Comparison of ENCODE assay signal across 8 cellular contexts in the genomic region with DNA sequence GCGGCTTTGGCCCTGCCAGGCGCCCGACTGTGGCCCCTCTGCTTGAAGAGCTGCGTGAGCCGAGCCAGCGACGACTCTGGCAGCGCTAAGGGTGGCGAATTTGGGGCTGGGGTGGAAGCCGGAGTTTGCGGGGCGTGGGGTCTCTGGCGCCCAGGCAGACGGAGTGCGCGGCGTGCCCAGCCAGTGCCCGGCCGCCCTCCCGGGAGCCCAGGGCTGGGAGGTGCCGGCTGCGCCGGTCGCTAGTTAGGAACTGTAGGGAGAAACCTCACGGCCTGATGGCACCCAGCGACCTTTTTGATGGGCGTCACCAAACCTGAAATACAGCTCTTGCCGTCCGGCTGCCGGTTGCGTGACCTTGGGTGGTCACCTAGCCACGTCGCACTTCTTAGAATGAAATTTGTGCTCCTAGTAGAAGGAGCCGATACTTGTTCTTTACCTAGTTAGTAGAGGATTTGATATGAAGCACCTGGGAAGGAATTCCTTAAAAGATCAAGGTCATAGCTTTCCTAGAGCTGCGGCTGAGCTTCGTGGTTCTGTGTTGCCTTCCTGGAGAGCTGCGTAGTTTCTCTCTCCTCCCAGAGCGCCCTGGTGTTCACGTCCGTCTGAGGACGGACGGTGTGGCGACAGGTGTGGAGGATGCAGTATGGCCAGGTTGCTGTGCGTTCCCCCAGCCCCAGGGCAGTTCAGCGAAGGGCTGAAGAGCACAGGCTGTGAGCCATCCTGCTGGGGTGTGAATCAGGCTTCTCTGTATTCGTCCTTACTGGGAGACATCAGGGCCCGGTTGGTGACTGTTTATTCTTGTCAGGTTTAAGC. TPM values are rescaled to one million over a fixed set of nuclear protein-coding genes. Genes with fewer than 3 reads are reported as not detected.
DNase-seq lines count a peak whose midpoint lies in the region; ATAC-seq and TF ChIP-seq lines count a peak whose summit lies in the region.

No MANE protein-coding gene starts in this region.

- intact Hi-C loops in sciatic nerve (cut with DNase I): no loop called here

- H3K4me3 ChIP-seq in GM06990 (replicated peaks; ENCODE audit: low read depth, low read length) (peak overlapping the region; percentile 95), WI38 (ENCODE audit: low read depth, low read length) (peak overlapping the region; percentile 89)

- no peak for DNase-seq in GM06990 (ENCODE audit: extremely low read depth, insufficient read length)
- peak; percentile 16 for DNase-seq in glomerular visceral epithelial cell (ENCODE audit: extremely low spot score)
- DNase-seq in sciatic nerve (ENCODE audit: low spot score): peak; percentile 58
- DNase-seq in HK-2 (ENCODE audit: unreplicated experiment): no peak
- DNase-seq in stimulated activated CD4-positive, alpha-beta T cell treated with anti-CD3 and anti-CD28 coated beads, Interleukin-12 subunit alpha, Interleukin-12 subunit beta, amount 100 ng/mL, for 4 hours: no peak

- ATAC-seq in HG02588 (IDR thresholded peaks at IDR 0.05; ENCODE audit: unreplicated experiment) (peak; percentile 4), sciatic nerve (no peak), HG03095 (IDR thresholded peaks at IDR 0.05; ENCODE audit: unreplicated experiment) (no peak)

- peaks cover 4% of the 10 kb centered on the region for H3K36me3 ChIP-seq in GM06990 (ENCODE audit: control insufficient read depth, insufficient read depth, low read length)

- TF ChIP-seq CTCF in GM06990 (IDR thresholded peaks at IDR 0.05; ENCODE audit: insufficient read depth, low read length, poor library complexity, severe bottlenecking): no peak
- no peak for TF ChIP-seq CTCF in WI38 (IDR thresholded peaks at IDR 0.05; ENCODE audit: low read depth, low read length)

- H3K27me3 ChIP-seq in GM06990 (replicated peaks; ENCODE audit: control insufficient read depth, insufficient read depth, low read length): no peaks in the 10 kb centered on the region

RNA-seq across cellular contexts. Expression of a gene that starts 0.7 kb away (rescaled TPM):
- total RNA-seq in sciatic nerve: 68.6 TPM

RNA-seq across cellular contexts. Expression of a gene that starts 41.4 kb away (rescaled TPM):
- total RNA-seq in sciatic nerve: 143 TPM

RNA-seq across cellular contexts. Expression of a gene that starts 56.6 kb away (rescaled TPM):
- 33.5 TPM for total RNA-seq in sciatic nerve

Comparison
In these comparisons a context has a peak if more than half of its experiments do, and no peak if none do; other contexts are left out.
1. DNase-seq: peak in glomerular visceral epithelial cell (single experiment) and sciatic nerve (single experiment); none in GM06990 (single experiment), HK-2 (single experiment) and stimulated activated CD4-positive, alpha-beta T cell treated with anti-CD3 and anti-CD28 coated beads, Interleukin-12 subunit alpha, Interleukin-12 subunit beta, amount 100 ng/mL, for 4 hours (single experiment).